21 cellular contexts compared by ENCODE assay signal in the genomic region with DNA sequence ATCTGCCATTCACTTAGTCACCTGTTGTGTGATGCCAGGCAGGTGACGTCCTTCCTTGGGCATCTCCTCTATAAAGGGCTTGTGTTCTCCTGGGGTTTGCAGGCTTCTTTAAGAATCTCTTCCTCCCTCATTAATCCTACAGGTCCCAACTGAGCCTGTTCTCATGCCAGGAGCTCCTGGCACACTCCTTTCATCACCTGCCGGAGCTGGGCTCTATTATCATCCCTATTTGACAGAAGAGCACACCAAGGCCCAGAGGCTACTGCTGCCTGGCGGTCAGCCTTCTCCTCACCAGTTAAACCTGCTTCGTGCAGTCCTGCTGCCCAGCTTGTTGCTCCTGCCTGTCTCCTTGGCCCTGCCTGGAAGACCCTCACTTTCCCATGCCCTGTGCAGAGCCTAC. TPM values are rescaled to one million over a fixed set of nuclear protein-coding genes. Genes with fewer than 3 reads are reported as not detected.
DNase-seq lines count a peak whose midpoint lies in the region; ATAC-seq and TF ChIP-seq lines count a peak whose summit lies in the region.
"Had no signal": no experiment of that assay in that cellular context is flagged by ENCODE, and none has a peak within 500 bp of the region (broad histone marks: within the 10 kb centered on the region; RNA-seq: fewer than 3 reads in every experiment).

No MANE protein-coding gene starts in this region.

- CTCF ChIA-PET in mammary epithelial cell (lab: Charles Lee; ENCODE audit: low non-redundant PET): no interaction called here

- H2AFZ ChIP-seq in mammary epithelial cell (ENCODE audit: low read depth, low read length): no peak overlapping the region

- WGBS in heart left ventricle, 4 donors: 68 to 74% (median 73%) methylated on average over 4 of the region's 4 CpGs
- 31% methylated on average over 3 of the region's 4 CpGs for WGBS in mammary epithelial cell (ENCODE audit: low coverage, missing lambda C conversion rate)

- dilution Hi-C loops in mammary epithelial cell (cut with HindIII; ENCODE audit: low sequenced_read_pairs): loop anchor here (5.0 kb wide), 2 partner anchors 35 to 70 kb away; no protein-coding TSS in a partner anchor

- H3K27me3 ChIP-seq in right atrium auricular region (no peaks in the 10 kb centered on the region), heart left ventricle (no peaks in the 10 kb centered on the region), mammary epithelial cell (ENCODE audit: insufficient read depth, low read length) (no peaks in the 10 kb centered on the region), mucosa of stomach (ENCODE audit: control insufficient read depth, insufficient read depth, low read length) (no peaks in the 10 kb centered on the region), vagina (no peaks in the 10 kb centered on the region)
- H3K27me3 ChIP-seq: BLaER1 treated with 17β-estradiol and CSF1 and Interleukin-3, amounts not matched to agents 10 nM and 100 nM; colonic mucosa; foreskin keratinocyte; MG63; uterus had no signal

- no peak for ATAC-seq in heart left ventricle
- ATAC-seq: activated T-cell treated with anti-CD3 and anti-CD28 coated beads, Interleukin-2, amount 50 U/mL, for 72 hours; foreskin keratinocyte; natural killer cell had no signal

- in situ Hi-C loops in mammary epithelial cell (cut with MboI; ENCODE audit: low sequenced_read_pairs in 2 of 2): no loop called here

- H3K27ac ChIP-seq in right atrium auricular region (peak overlapping the region; percentile 72 to 75), heart left ventricle (peak overlapping the region in 6 of 12 donors; percentile 17 to 58 (median 34)), mammary epithelial cell (ENCODE audit: insufficient read depth, low read depth, low read length) (no peak overlapping the region), vagina (peak overlapping the region; percentile 71)
- H3K27ac ChIP-seq: colonic mucosa, foreskin keratinocyte, uterus had no signal

- no TSS peak for BruUV-seq in mammary epithelial cell (replicated peaks; lab: Mats Ljungman, UMichigan)

- peaks cover 96% of the 10 kb centered on the region for H3K79me2 ChIP-seq in mammary epithelial cell (ENCODE audit: insufficient read depth, low read length)

- H3K36me3 ChIP-seq in right atrium auricular region: no peaks in the 10 kb centered on the region
- no peaks in the 10 kb centered on the region for H3K36me3 ChIP-seq in heart left ventricle
- no peaks in the 10 kb centered on the region for H3K36me3 ChIP-seq in mammary epithelial cell (ENCODE audit: insufficient read depth, low read length)
- H3K36me3 ChIP-seq in mucosa of stomach (ENCODE audit: control insufficient read depth, insufficient read depth, low read length): no peaks in the 10 kb centered on the region
- H3K36me3 ChIP-seq in vagina: no peaks in the 10 kb centered on the region
- H3K36me3 ChIP-seq: colonic mucosa, uterus had no signal

- TF ChIP-seq CTCF in right atrium auricular region (IDR thresholded peaks at IDR 0.05) (no peak), heart left ventricle (IDR thresholded peaks at IDR 0.05) (no peak), mammary epithelial cell (conservative IDR thresholded peaks at IDR 0.05 in 1 of 2, IDR thresholded peaks at IDR 0.05 in 1 of 2; ENCODE audit: extremely low read depth in 1 of 2, insufficient read depth in 1 of 2, low read depth in 1 of 2, low read length in 2 of 2) (no peak), vagina (IDR thresholded peaks at IDR 0.05) (no peak)

- H3K4me2 ChIP-seq in mammary epithelial cell (ENCODE audit: insufficient read depth, low read depth, low read length): no peak overlapping the region

- H3K4me3 ChIP-seq in right atrium auricular region (no peak overlapping the region), heart left ventricle (no peak overlapping the region), mammary epithelial cell (replicated peaks in 1 of 3; ENCODE audit: insufficient read depth in 1 of 3, low read depth in 2 of 3, low read length in 3 of 3) (no peak overlapping the region), mucosa of stomach (ENCODE audit: low read length) (no peak overlapping the region), vagina (no peak overlapping the region)
- H3K4me3 ChIP-seq: BLaER1 treated with 17β-estradiol and CSF1 and Interleukin-3, amounts not matched to agents 10 nM and 100 nM; colonic mucosa; MG63; uterus had no signal

- H3K4me1 ChIP-seq in right atrium auricular region: peaks cover 0 to 68% of the 10 kb centered on the region in 2 donors
- H3K4me1 ChIP-seq in heart left ventricle: peaks cover 3 to 60% (median 27%) of the 10 kb centered on the region in 12 donors
- peaks cover 67% of the 10 kb centered on the region for H3K4me1 ChIP-seq in mammary epithelial cell (ENCODE audit: insufficient read depth, low read length)
- H3K4me1 ChIP-seq in mucosa of stomach (ENCODE audit: control insufficient read depth, insufficient read depth, low read length): peaks cover 54% of the 10 kb centered on the region
- H3K4me1 ChIP-seq in vagina: peaks cover 60% of the 10 kb centered on the region
- H3K4me1 ChIP-seq: colonic mucosa, uterus had no signal

- H3K9ac ChIP-seq in mammary epithelial cell (ENCODE audit: insufficient read depth, low read length) (no peak overlapping the region), mucosa of stomach (ENCODE audit: low read length) (peak overlapping the region; percentile 12)

- H3K9me3 ChIP-seq in right atrium auricular region (no peaks in the 10 kb centered on the region), heart left ventricle (no peaks in the 10 kb centered on the region), mammary epithelial cell (replicated peaks; ENCODE audit: insufficient read depth, low read length) (no peaks in the 10 kb centered on the region), mucosa of stomach (ENCODE audit: control insufficient read depth, low read length) (no peaks in the 10 kb centered on the region), vagina (no peaks in the 10 kb centered on the region)
- H3K9me3 ChIP-seq: BLaER1 treated with 17β-estradiol and CSF1 and Interleukin-3, amounts not matched to agents 10 nM and 100 nM; colonic mucosa; MG63; uterus had no signal

- H4K20me1 ChIP-seq in mammary epithelial cell (ENCODE audit: insufficient read depth, low read length): no peaks in the 10 kb centered on the region

- DNase-seq in right atrium auricular region (ENCODE audit: low spot score) (no peak), heart left ventricle (no peak), mammary epithelial cell (peak; percentile 46), vagina (ENCODE audit: extremely low spot score in 2 of 2) (no peak), epidermal melanocyte (ENCODE audit: insufficient read length, low spot score) (no peak), SHP77 (lab: John Stamatoyannopoulos, UW) (no peak), hippocampal formation (lab: John Stamatoyannopoulos, UW) (no peak)
- DNase-seq: activated CD4-positive, alpha-beta T cell treated with anti-CD3 and anti-CD28 coated beads for 1 hour; activated T-cell treated with anti-CD3 and anti-CD28 coated beads, Interleukin-2, amount 50 U/mL, for 72 hours; colonic mucosa; DMS 273 treated with DMSO at 0.1 percent for 48 hours; foreskin keratinocyte; MG63; natural killer cell; NCI-H1436; NCI-H524; RPMI8226; SW 1271; uterus had no signal

- TF ChIP-seq POLR2A in heart left ventricle (IDR thresholded peaks at IDR 0.05) (no peak), vagina (IDR thresholded peaks at IDR 0.05) (no peak)

- intact Hi-C loops in heart left ventricle (cut with DNase I): loop anchor here in 1 of 10 donors (10.0 kb wide), 1 partner anchor 52 kb away; no protein-coding TSS in a partner anchor
- intact Hi-C loops in mammary epithelial cell (cut with micrococcal nuclease): no loop called here
- intact Hi-C loops in vagina (cut with DNase I): no loop called here

RNA-seq across cellular contexts. Expression of a gene that starts 51.2 kb away (rescaled TPM):
- total RNA-seq in right atrium auricular region (10 to 100 TPM; 23.8 to 24.9 TPM), heart left ventricle (10 to 100 TPM; 15.1 to 37.2 (median 20.8) TPM), mammary epithelial cell (10 to 100 TPM; 23.8 to 41.9 TPM), vagina (29.2 TPM)
- polyA plus RNA-seq in heart left ventricle (10 to 100 TPM; 17.2 to 23.0 TPM), mammary epithelial cell (4.9 TPM)
- 8.5 TPM for polyA minus RNA-seq in mammary epithelial cell
